In the genomic region with DNA sequence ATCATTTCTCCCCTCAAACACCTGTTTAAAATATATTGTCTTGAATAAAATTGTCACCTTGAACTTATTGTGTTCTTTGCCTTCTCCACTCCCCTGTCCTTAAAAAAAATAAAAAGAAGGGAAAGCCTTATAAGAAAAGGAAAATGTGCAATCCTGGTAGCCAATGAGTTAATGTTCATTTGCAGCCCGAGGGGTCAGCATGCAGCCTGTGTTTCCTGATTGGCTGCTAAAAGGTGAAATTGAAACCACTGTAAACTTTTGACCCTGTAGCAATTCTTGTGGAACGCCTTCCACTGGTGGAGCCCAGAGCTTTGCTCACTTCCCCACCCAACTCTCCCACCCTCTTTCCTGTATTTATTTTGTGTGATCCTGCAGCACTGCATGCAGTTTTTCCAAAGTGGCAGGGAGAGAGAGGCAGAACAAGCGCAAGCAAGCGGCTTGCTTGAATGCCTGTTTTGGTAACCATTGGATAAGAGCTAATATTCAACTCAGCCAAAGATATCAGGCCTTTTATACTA, we compare ENCODE assay signal across 8 cellular contexts.
DNase-seq lines count a peak whose midpoint lies in the region; ATAC-seq and TF ChIP-seq lines count a peak whose summit lies in the region.

No MANE protein-coding gene starts in this region.

- peaks cover 77% of the 10 kb centered on the region for H3K4me1 Mint-ChIP-seq in activated CD4-positive, alpha-beta T cell treated with anti-CD3 and anti-CD28 coated beads for 36 hours
- H3K4me1 Mint-ChIP-seq in activated naive CD8-positive, alpha-beta T cell treated with anti-CD3 and anti-CD28 coated beads for 36 hours, result peaks cover 71% of the 10 kb centered on the region
- peaks cover 58% of the 10 kb centered on the region for H3K4me1 Mint-ChIP-seq in progenitor cell of endocrine pancreas (ENCODE audit: low read depth)

- no peak for DNase-seq in activated CD4-positive, alpha-beta T cell treated with anti-CD3 and anti-CD28 coated beads for 36 hours
- DNase-seq in activated CD4-positive, alpha-beta T cell treated with anti-CD3 and anti-CD28 coated beads for 1 hour, result no peak
- DNase-seq in NCI-H510A (lab: John Stamatoyannopoulos, UW) (peak; percentile 64), Right ventricle myocardium superior (peak; percentile 60), progenitor cell of endocrine pancreas (ENCODE audit: low spot score, unreplicated experiment) (peak; percentile 15)
- DNase-seq in activated naive CD8-positive, alpha-beta T cell treated with anti-CD3 and anti-CD28 coated beads for 36 hours, result no peak
- no peak for DNase-seq in activated CD8-positive, alpha-beta memory T cell treated with anti-CD3 and anti-CD28 coated beads for 24 hours

- H3K4me3 Mint-ChIP-seq in activated CD4-positive, alpha-beta T cell treated with anti-CD3 and anti-CD28 coated beads for 36 hours, result no peak overlapping the region
- H3K4me3 Mint-ChIP-seq in activated naive CD8-positive, alpha-beta T cell treated with anti-CD3 and anti-CD28 coated beads for 36 hours, result no peak overlapping the region
- peak overlapping the region; percentile 29 for H3K4me3 Mint-ChIP-seq in progenitor cell of endocrine pancreas (ENCODE audit: low read depth)

- no peak for ATAC-seq in activated CD4-positive, alpha-beta T cell treated with anti-CD3 and anti-CD28 coated beads for 36 hours
- peak; percentile 44 for ATAC-seq in HG02938 (IDR thresholded peaks at IDR 0.05; ENCODE audit: unreplicated experiment)
- peak; percentile 90 for ATAC-seq in Right ventricle myocardium superior (ENCODE audit: poor library complexity)

- POLR2A ChIA-PET in activated CD4-positive, alpha-beta T cell treated with anti-CD3 and anti-CD28 coated beads for 36 hours (lab: Charles Lee), result no interaction called here

- CTCF ChIA-PET in activated CD4-positive, alpha-beta T cell treated with anti-CD3 and anti-CD28 coated beads for 36 hours (lab: Charles Lee), result interaction anchor here (1.0 to 1.4 kb wide), 5 partner anchors 9 to 303 kb away, joined by 3 to 5 read pairs (median 4); no protein-coding TSS in a partner anchor

- peak overlapping the region; percentile 49 for H3K27ac Mint-ChIP-seq in activated CD4-positive, alpha-beta T cell treated with anti-CD3 and anti-CD28 coated beads for 36 hours
- peak overlapping the region; percentile 68 for H3K27ac Mint-ChIP-seq in activated naive CD8-positive, alpha-beta T cell treated with anti-CD3 and anti-CD28 coated beads for 36 hours
- H3K27ac Mint-ChIP-seq in progenitor cell of endocrine pancreas, result peak overlapping the region; percentile 85

- no peaks in the 10 kb centered on the region for H3K27me3 Mint-ChIP-seq in activated CD4-positive, alpha-beta T cell treated with anti-CD3 and anti-CD28 coated beads for 36 hours
- no peaks in the 10 kb centered on the region for H3K27me3 Mint-ChIP-seq in activated naive CD8-positive, alpha-beta T cell treated with anti-CD3 and anti-CD28 coated beads for 36 hours
- H3K27me3 Mint-ChIP-seq in progenitor cell of endocrine pancreas, result no peaks in the 10 kb centered on the region

- H3K9me3 Mint-ChIP-seq in activated CD4-positive, alpha-beta T cell treated with anti-CD3 and anti-CD28 coated beads for 36 hours (ENCODE audit: low read depth), result no peaks in the 10 kb centered on the region
- H3K9me3 Mint-ChIP-seq in activated naive CD8-positive, alpha-beta T cell treated with anti-CD3 and anti-CD28 coated beads for 36 hours, result no peaks in the 10 kb centered on the region
- peaks cover 3% of the 10 kb centered on the region for H3K9me3 Mint-ChIP-seq in progenitor cell of endocrine pancreas (ENCODE audit: low read depth)

- intact Hi-C loops in activated CD4-positive, alpha-beta T cell treated with anti-CD3 and anti-CD28 coated beads for 36 hours (cut with DNase I, micrococcal nuclease), result no loop called here
- intact Hi-C loops in Right ventricle myocardium superior (cut with DNase I), result no loop called here

- H3K36me3 Mint-ChIP-seq in activated CD4-positive, alpha-beta T cell treated with anti-CD3 and anti-CD28 coated beads for 36 hours (ENCODE audit: low read depth), result peaks cover 25% of the 10 kb centered on the region
- peaks cover 35% of the 10 kb centered on the region for H3K36me3 Mint-ChIP-seq in activated naive CD8-positive, alpha-beta T cell treated with anti-CD3 and anti-CD28 coated beads for 36 hours
- H3K36me3 Mint-ChIP-seq in progenitor cell of endocrine pancreas (ENCODE audit: insufficient read depth), result peaks cover 9% of the 10 kb centered on the region

- no peak for TF ChIP-seq CTCF in progenitor cell of endocrine pancreas (IDR thresholded peaks at IDR 0.05; ENCODE audit: unreplicated experiment)

Comparison
In these comparisons a context has a peak if more than half of its experiments do, and no peak if none do; other contexts are left out.
1. DNase-seq: peak in NCI-H510A (single experiment), Right ventricle myocardium superior (single experiment) and progenitor cell of endocrine pancreas (single experiment); none in activated CD4-positive, alpha-beta T cell treated with anti-CD3 and anti-CD28 coated beads for 36 hours (single experiment), activated CD4-positive, alpha-beta T cell treated with anti-CD3 and anti-CD28 coated beads for 1 hour (single experiment), activated naive CD8-positive, alpha-beta T cell treated with anti-CD3 and anti-CD28 coated beads for 36 hours (single experiment) and activated CD8-positive, alpha-beta memory T cell treated with anti-CD3 and anti-CD28 coated beads for 24 hours (single experiment).
2. Peak in every context shown above with its lines, with median percentiles within 50 percentile points of each other: H3K27ac Mint-ChIP-seq.